ENCODE assay signal across 20 cellular contexts in genomic region chr2:112660138-112660537, GRCh38. TPM values are rescaled to one million over a fixed set of nuclear protein-coding genes. Genes with fewer than 3 reads are reported as not detected.
DNase-seq lines count a peak whose midpoint lies in the region; ATAC-seq, FAIRE-seq and TF ChIP-seq lines count a peak whose summit lies in the region.
"Had no signal": no experiment of that assay in that cellular context is flagged by ENCODE, and none has a peak within 500 bp of the region (broad histone marks: within the 10 kb centered on the region; RNA-seq: fewer than 3 reads in every experiment).

No MANE protein-coding gene starts in this region.

- no peaks in the 10 kb centered on the region for H3K9me3 ChIP-seq in DND-41 (ENCODE audit: insufficient read depth, low read length, severe bottlenecking)
- no peaks in the 10 kb centered on the region for H3K9me3 ChIP-seq in K562 (replicated peaks; ENCODE audit: control insufficient read depth, insufficient read depth, low read depth, low read length)
- H3K9me3 ChIP-seq: MG63, vagina had no signal

- peaks cover 90% of the 10 kb centered on the region for H3K36me3 Mint-ChIP-seq in activated CD4-positive, alpha-beta T cell treated with anti-CD3 and anti-CD28 coated beads, Interleukin-2, amount 10 ng/mL, durations not matched to agents 7 days and 5 days (ENCODE audit: low read depth)
- peaks cover 52% of the 10 kb centered on the region for H3K36me3 Mint-ChIP-seq in natural killer cell

- H2AFZ ChIP-seq in DND-41 (ENCODE audit: low read depth, low read length) (no peak overlapping the region), K562 (ENCODE audit: low read depth, low read length) (no peak overlapping the region)

- in situ Hi-C loops in K562 (cut with MboI): no loop called here

- H3K4me1 ChIP-seq in DND-41 (ENCODE audit: insufficient read depth, low read length): peaks cover 12% of the 10 kb centered on the region
- H3K4me1 ChIP-seq in K562 (replicated peaks in 1 of 2; ENCODE audit: control insufficient read depth in 2 of 2, insufficient read depth in 2 of 2, low read length in 2 of 2): peaks cover 0 to 42% of the 10 kb centered on the region in 2 experiments; a peak in 4 of 5 replicates

- H3K4me1 Mint-ChIP-seq in activated CD4-positive, alpha-beta T cell treated with anti-CD3 and anti-CD28 coated beads, Interleukin-2, amount 10 ng/mL, durations not matched to agents 7 days and 5 days: peaks cover 62% of the 10 kb centered on the region
- peaks cover 75% of the 10 kb centered on the region in 2 donors for H3K4me1 Mint-ChIP-seq in natural killer cell

- H3K27me3 Mint-ChIP-seq in activated CD4-positive, alpha-beta T cell treated with anti-CD3 and anti-CD28 coated beads, Interleukin-2, amount 10 ng/mL, durations not matched to agents 7 days and 5 days: no peaks in the 10 kb centered on the region
- no peaks in the 10 kb centered on the region for H3K27me3 Mint-ChIP-seq in natural killer cell (ENCODE audit: low read depth in 2 of 2)

- POLR2A ChIA-PET in activated CD4-positive, alpha-beta T cell treated with anti-CD3 and anti-CD28 coated beads, Interleukin-2, amount 10 ng/mL, durations not matched to agents 7 days and 5 days (lab: Charles Lee): no interaction called here
- POLR2A ChIA-PET in K562 (lab: Yijun Ruan, JAX): interaction anchor here (1.5 to 7.9 kb wide), 4 partner anchors 12 to 26 kb away, joined by 3 to 90 read pairs (median 10); partner anchors contain the start of gene SLC20A1

- H3K9me1 ChIP-seq in K562 (ENCODE audit: control insufficient read depth, insufficient read depth, low read length): peaks cover 3% of the 10 kb centered on the region

- CTCF ChIA-PET in activated CD4-positive, alpha-beta T cell treated with anti-CD3 and anti-CD28 coated beads, Interleukin-2, amount 10 ng/mL, durations not matched to agents 7 days and 5 days (lab: Charles Lee): interaction anchor here (0.6 to 3.6 kb wide), 4 partner anchors 13 to 675 kb away, joined by 3 to 12 read pairs (median 3); no protein-coding TSS in a partner anchor
- CTCF ChIA-PET in K562 (lab: Yijun Ruan, JAX; ENCODE audit: low intra/inter-chr PET ratio): no interaction called here

- TF ChIP-seq RAD21 in K562 (CRISPR knock-in tag; conservative IDR thresholded peaks at IDR 0.05 in 1 of 2, IDR thresholded peaks at IDR 0.05 in 1 of 2): no peak

- H3K36me3 ChIP-seq in DND-41 (ENCODE audit: insufficient read depth, low read length): peaks cover 96% of the 10 kb centered on the region
- peaks cover 97% of the 10 kb centered on the region for H3K36me3 ChIP-seq in K562 (ENCODE audit: control insufficient read depth, insufficient read depth, low read length)

- no peak overlapping the region for H3K9ac ChIP-seq in DND-41 (ENCODE audit: low read depth, low read length)
- no peak overlapping the region for H3K9ac ChIP-seq in K562 (ENCODE audit: insufficient read depth in 1 of 2, low read depth in 2 of 2, low read length in 2 of 2)

- H3K27ac ChIP-seq in DND-41 (ENCODE audit: low read length): no peak overlapping the region
- H3K27ac ChIP-seq in K562 (ENCODE audit: extremely low read depth, low read depth, low read length): no peak overlapping the region
- H3K27ac ChIP-seq in coronary artery: no peak overlapping the region
- H3K27ac ChIP-seq: SK-N-MC, vagina had no signal

- H3K4me3 Mint-ChIP-seq in activated CD4-positive, alpha-beta T cell treated with anti-CD3 and anti-CD28 coated beads, Interleukin-2, amount 10 ng/mL, durations not matched to agents 7 days and 5 days: no peak overlapping the region
- H3K4me3 Mint-ChIP-seq in natural killer cell: peak overlapping the region; percentile 72

- H3K27me3 ChIP-seq in DND-41 (ENCODE audit: insufficient read depth, low read length, poor library complexity): no peaks in the 10 kb centered on the region
- H3K27me3 ChIP-seq in K562 (ENCODE audit: control insufficient read depth in 2 of 2, insufficient read depth in 2 of 2, low read length in 2 of 2): no peaks in the 10 kb centered on the region
- H3K27me3 ChIP-seq: MG63, vagina had no signal

- ATAC-seq in DND-41 (ENCODE audit: insufficient read depth, low read depth): no peak
- ATAC-seq in K562: no peak
- ATAC-seq in natural killer cell: no peak
- no peak for ATAC-seq in GM19324 (IDR thresholded peaks at IDR 0.05; ENCODE audit: low FRiP score, unreplicated experiment)
- ATAC-seq: left cardiac atrium had no signal

- intact Hi-C loops in K562 (cut with micrococcal nuclease): no loop called here
- intact Hi-C loops in natural killer cell (cut with micrococcal nuclease): no loop called here

- H3K4me2 ChIP-seq in DND-41 (ENCODE audit: insufficient read depth, low read length): peak overlapping the region; percentile 15; the same call in 1 of the 2 replicates
- H3K4me2 ChIP-seq in K562 (ENCODE audit: insufficient read depth, low read length): no peak overlapping the region

- no peak for TF ChIP-seq POLR2A in K562 (conservative IDR thresholded peaks at IDR 0.05)

- peaks cover 50% of the 10 kb centered on the region for H3K79me2 ChIP-seq in DND-41 (ENCODE audit: insufficient read depth, low read length)
- H3K79me2 ChIP-seq in K562 (ENCODE audit: control insufficient read depth, insufficient read depth, low read length): peaks cover 45% of the 10 kb centered on the region

- no peak overlapping the region for H3K4me3 ChIP-seq in DND-41 (ENCODE audit: low read depth in 1 of 2, low read length in 2 of 2)
- no peak overlapping the region for H3K4me3 ChIP-seq in K562
- H3K4me3 ChIP-seq in coronary artery: no peak overlapping the region
- H3K4me3 ChIP-seq: MG63, SK-N-MC, vagina had no signal

- peak overlapping the region; percentile 64 for H3K27ac Mint-ChIP-seq in activated CD4-positive, alpha-beta T cell treated with anti-CD3 and anti-CD28 coated beads, Interleukin-2, amount 10 ng/mL, durations not matched to agents 7 days and 5 days
- H3K27ac Mint-ChIP-seq in natural killer cell: peak overlapping the region; percentile 74 to 89

- TF ChIP-seq CTCF in DND-41 (IDR thresholded peaks at IDR 0.05; ENCODE audit: borderline replicate concordance, extremely low read depth, low read length, poor library complexity, severe bottlenecking): no peak
- TF ChIP-seq CTCF in K562 (IDR thresholded peaks at IDR 0.05 in 2 of 3, conservative IDR thresholded peaks at IDR 0.05 in 1 of 3; ENCODE audit: insufficient read depth in 2 of 3, low read depth in 1 of 3, low read length in 3 of 3): no peak
- TF ChIP-seq CTCF in natural killer cell (IDR thresholded peaks at IDR 0.05): no peak
- TF ChIP-seq CTCF in coronary artery (IDR thresholded peaks at IDR 0.05): no peak

- H4K20me1 ChIP-seq in DND-41 (ENCODE audit: insufficient read depth, low read length): peaks cover 32% of the 10 kb centered on the region; the same call in 1 of the 2 replicates
- H4K20me1 ChIP-seq in K562 (replicated peaks; ENCODE audit: control insufficient read depth, insufficient read depth, low read length): 0 out of 2 replicates have a peak, but pooled peaks cover 4% of the 10 kb centered on the region

- no peaks in the 10 kb centered on the region for H3K9me3 Mint-ChIP-seq in activated CD4-positive, alpha-beta T cell treated with anti-CD3 and anti-CD28 coated beads, Interleukin-2, amount 10 ng/mL, durations not matched to agents 7 days and 5 days
- no peaks in the 10 kb centered on the region for H3K9me3 Mint-ChIP-seq in natural killer cell

- BruUV-seq in K562 (replicated peaks; lab: Mats Ljungman, UMichigan): no TSS peak

- no peak for TF ChIP-seq EP300 in K562 (IDR thresholded peaks at IDR 0.05; ENCODE audit: low read length)

- FAIRE-seq in K562 (lab: Jason Lieb, UNC): no peak

- no peak for DNase-seq in activated CD4-positive, alpha-beta T cell treated with anti-CD3 and anti-CD28 coated beads, Interleukin-2, amount 10 ng/mL, durations not matched to agents 7 days and 5 days
- DNase-seq in activated CD4-positive, alpha-beta T cell treated with anti-CD3 and anti-CD28 coated beads, Interleukin-2, amount 50 U/mL, for 48 hours: no peak
- no peak for DNase-seq in DND-41
- no peak for DNase-seq in K562 (ENCODE audit: extremely low read depth in 1 of 4, low spot score in 3 of 4)
- DNase-seq in natural killer cell: no peak
- no peak for DNase-seq in coronary artery (ENCODE audit: low spot score)
- no peak for DNase-seq in CD1c-positive myeloid dendritic cell (ENCODE audit: extremely low spot score)
- DNase-seq: activated CD4-positive, alpha-beta T cell treated with anti-CD3 and anti-CD28 coated beads for 48 hours; amniotic stem cell; C1 segment of cervical spinal cord; left cardiac atrium; MG63; midbrain; NCI-H1694; NCI-H226; stimulated activated CD4-positive, alpha-beta T cell treated with anti-CD3 and anti-CD28 coated beads, Interleukin-12 subunit alpha, Interleukin-12 subunit beta, amount 100 ng/mL, for 4 hours; stimulated activated CD8-positive, alpha-beta memory T cell treated with anti-CD3 and anti-CD28 coated beads, Interleukin-4, amount 100 ng/mL, for 48 hours had no signal

RNA-seq across cellular contexts. Expression of gene SLC20A1, which starts 14.4 kb away (rescaled TPM):
- total RNA-seq in activated CD4-positive, alpha-beta T cell treated with anti-CD3 and anti-CD28 coated beads, Interleukin-2, amount 10 ng/mL, durations not matched to agents 7 days and 5 days: 100 to 1,000 TPM; 165 to 167 TPM
- total RNA-seq in K562 (2011; cell fraction: chromatin; rRNA removed; ENCODE audit: low replicate concordance): 495 and 804 TPM in 2 replicates
- 263 and 289 TPM in 2 replicates for total RNA-seq in K562 (2011; cell fraction: nucleolus; rRNA removed)
- total RNA-seq in K562 (2011; cell fraction: nucleoplasm; rRNA removed): 478 and 674 TPM in 2 replicates
- 64.7 and 66.0 TPM in 2 replicates for total RNA-seq in K562 (2014; rRNA removed)
- 95.1 and 111 TPM in 2 replicates for total RNA-seq in K562 (2014; rRNA removed; fragmentation: Illumina TruSeq; extraction: Trizol)
- total RNA-seq in K562 (2015; rRNA removed; fragmentation: Illumina TruSeq; extraction: Trizol): 66.8 and 68.9 TPM in 2 replicates
- 123 and 136 TPM in 2 replicates for total RNA-seq in K562 (2021)
- polyA plus RNA-seq in K562 (2011; rRNA removed): 101 and 150 TPM in 2 replicates
- 105 and 114 TPM in 2 replicates for polyA plus RNA-seq in K562 (2011; cell fraction: cytosol; rRNA removed)
- 166 and 277 TPM in 2 replicates for polyA plus RNA-seq in K562 (2011; cell fraction: nucleus; rRNA removed)
- 55.6 and 102 TPM in 2 replicates for polyA plus RNA-seq in K562 (2012)
- polyA plus RNA-seq in K562 (2014; fragmentation: Illumina TruSeq; extraction: Trizol): 85.8 and 87.8 TPM in 2 replicates
- polyA plus RNA-seq in K562 (2014; fragmentation: Nextera tagmentation; extraction: Ambion mirVana): 10 to 100 TPM; 53.8 to 56.1 TPM
- 74.7 and 77.3 TPM in 2 replicates for polyA plus RNA-seq in K562 (2014; rRNA removed)
- polyA minus RNA-seq in K562 (2011; rRNA and poly(A)+ RNA removed): 151 and 243 TPM in 2 replicates
- polyA minus RNA-seq in K562 (2011; cell fraction: cytosol; rRNA and poly(A)+ RNA removed): 79.2 and 124 TPM in 2 replicates
- polyA minus RNA-seq in K562 (2011; cell fraction: nucleus; rRNA and poly(A)+ RNA removed): 120 and 135 TPM in 2 replicates
- 100 to 1,000 TPM; 193 to 241 (median 233) TPM for total RNA-seq in natural killer cell
